Comparison of ENCODE assay signal across 1 cellular context in the genomic region with DNA sequence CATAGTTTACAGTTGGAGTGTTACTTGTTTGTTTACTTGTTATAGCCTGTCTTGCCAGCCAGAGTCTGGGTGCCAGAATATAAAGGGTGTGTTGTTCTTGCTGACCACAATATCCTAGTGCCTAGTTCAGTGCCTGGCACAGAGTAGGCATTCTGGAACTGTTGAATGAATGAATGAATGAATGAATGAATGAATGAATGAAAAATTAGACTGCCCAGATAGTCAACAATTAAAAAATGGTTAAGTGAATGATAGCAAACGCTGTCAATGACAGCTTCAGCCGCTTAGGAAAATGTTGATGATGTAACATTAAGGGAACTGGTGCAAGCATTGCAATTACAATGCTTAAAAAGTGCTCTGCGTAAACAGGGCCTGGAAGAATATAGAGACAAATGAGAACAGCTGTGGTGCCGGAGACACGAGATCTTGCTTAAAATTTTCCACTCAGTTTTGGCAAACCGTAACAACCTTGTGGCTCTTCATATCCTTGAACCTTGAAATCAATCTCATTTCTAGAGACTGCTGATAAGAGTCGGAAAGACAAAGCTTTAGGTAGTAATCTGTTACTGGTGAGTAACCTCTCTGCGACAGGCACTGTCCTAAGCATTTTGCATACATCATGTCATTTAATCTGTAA.
A peak's percentile ranks its signal among the peaks of the same experiment; 100 is the strongest.
TF ChIP-seq lines count a peak whose summit lies in the region.

No MANE protein-coding gene starts in this region.

TF ChIP-seq in HepG2, 621 proteins besides CTCF, POLR2A, EP300 and RAD21 (continued from another document):
- TF ChIP-seq REPIN1 (CRISPR knock-in tag; IDR thresholded peaks at IDR 0.05; ENCODE audit: borderline replicate concordance, low read depth) (no peak), SMAD3 (CRISPR knock-in tag; IDR thresholded peaks at IDR 0.05) (no peak), ZNF644 (CRISPR knock-in tag; IDR thresholded peaks at IDR 0.05; ENCODE audit: low read depth) (no peak), ZFP1 (CRISPR knock-in tag; IDR thresholded peaks at IDR 0.05) (no peak), MXD4 (CRISPR knock-in tag; IDR thresholded peaks at IDR 0.05) (no peak), RBAK (CRISPR knock-in tag; IDR thresholded peaks at IDR 0.05) (no peak), ZNF749 (CRISPR knock-in tag; IDR thresholded peaks at IDR 0.05; ENCODE audit: borderline replicate concordance) (0 out of 2 replicates have a peak, but pooled peaks have one; percentile 25), BRD4 (CRISPR knock-in tag; IDR thresholded peaks at IDR 0.05) (no peak), MLLT10 (CRISPR knock-in tag; IDR thresholded peaks at IDR 0.05) (no peak), ZNF331 (CRISPR knock-in tag; IDR thresholded peaks at IDR 0.05) (no peak), ZFP62 (CRISPR knock-in tag; IDR thresholded peaks at IDR 0.05) (no peak), HNF4A (CRISPR knock-in tag; IDR thresholded peaks at IDR 0.05) (peak; percentile 20; the same call in 1 of the 2 replicates), PTBP1 (IDR thresholded peaks at IDR 0.05; ENCODE audit: low read depth, low read length, poor library complexity, severe bottlenecking) (no peak), ZNF24 (IDR thresholded peaks at IDR 0.05) (peak; percentile 86), TEAD3 (CRISPR knock-in tag; optimal IDR thresholded peaks at IDR 0.05; ENCODE audit: borderline replicate concordance) (no peak), RFXANK (CRISPR knock-in tag; IDR thresholded peaks at IDR 0.05) (no peak), MBD4 (IDR thresholded peaks at IDR 0.05; ENCODE audit: borderline replicate concordance, low read length) (no peak), HOXA3 (CRISPR knock-in tag; IDR thresholded peaks at IDR 0.05) (no peak), SOX6 (IDR thresholded peaks at IDR 0.05) (no peak), SOX6 (CRISPR knock-in tag; IDR thresholded peaks at IDR 0.05) (peak; percentile 59), ESRRA (CRISPR knock-in tag; IDR thresholded peaks at IDR 0.05; ENCODE audit: low read depth) (no peak), ZFP90 (CRISPR knock-in tag; IDR thresholded peaks at IDR 0.05; ENCODE audit: borderline replicate concordance) (no peak), MXI1 (IDR thresholded peaks at IDR 0.05; ENCODE audit: borderline replicate concordance, low read depth, low read length) (no peak), ZNF550 (CRISPR knock-in tag; IDR thresholded peaks at IDR 0.05; ENCODE audit: borderline replicate concordance) (no peak), ZNF180 (CRISPR knock-in tag; IDR thresholded peaks at IDR 0.05; ENCODE audit: borderline replicate concordance, low read depth) (no peak)
- TF ChIP-seq, protein P1, sequence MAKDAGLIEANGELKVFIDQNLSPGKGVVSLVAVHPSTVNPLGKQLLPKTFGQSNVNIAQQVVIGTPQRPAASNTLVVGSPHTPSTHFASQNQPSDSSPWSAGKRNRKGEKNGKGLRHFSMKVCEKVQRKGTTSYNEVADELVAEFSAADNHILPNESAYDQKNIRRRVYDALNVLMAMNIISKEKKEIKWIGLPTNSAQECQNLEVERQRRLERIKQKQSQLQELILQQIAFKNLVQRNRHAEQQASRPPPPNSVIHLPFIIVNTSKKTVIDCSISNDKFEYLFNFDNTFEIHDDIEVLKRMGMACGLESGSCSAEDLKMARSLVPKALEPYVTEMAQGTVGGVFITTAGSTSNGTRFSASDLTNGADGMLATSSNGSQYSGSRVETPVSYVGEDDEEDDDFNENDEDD (CRISPR knock-in tag; IDR thresholded peaks at IDR 0.05; ENCODE audit: borderline replicate concordance), result no peak
- TF ChIP-seq, protein P2, sequence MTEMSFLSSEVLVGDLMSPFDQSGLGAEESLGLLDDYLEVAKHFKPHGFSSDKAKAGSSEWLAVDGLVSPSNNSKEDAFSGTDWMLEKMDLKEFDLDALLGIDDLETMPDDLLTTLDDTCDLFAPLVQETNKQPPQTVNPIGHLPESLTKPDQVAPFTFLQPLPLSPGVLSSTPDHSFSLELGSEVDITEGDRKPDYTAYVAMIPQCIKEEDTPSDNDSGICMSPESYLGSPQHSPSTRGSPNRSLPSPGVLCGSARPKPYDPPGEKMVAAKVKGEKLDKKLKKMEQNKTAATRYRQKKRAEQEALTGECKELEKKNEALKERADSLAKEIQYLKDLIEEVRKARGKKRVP (CRISPR knock-in tag; IDR thresholded peaks at IDR 0.05), result peak in 1 of 2 experiments; percentile 88; a peak in 2 of 4 replicates
- TF ChIP-seq, protein P3, sequence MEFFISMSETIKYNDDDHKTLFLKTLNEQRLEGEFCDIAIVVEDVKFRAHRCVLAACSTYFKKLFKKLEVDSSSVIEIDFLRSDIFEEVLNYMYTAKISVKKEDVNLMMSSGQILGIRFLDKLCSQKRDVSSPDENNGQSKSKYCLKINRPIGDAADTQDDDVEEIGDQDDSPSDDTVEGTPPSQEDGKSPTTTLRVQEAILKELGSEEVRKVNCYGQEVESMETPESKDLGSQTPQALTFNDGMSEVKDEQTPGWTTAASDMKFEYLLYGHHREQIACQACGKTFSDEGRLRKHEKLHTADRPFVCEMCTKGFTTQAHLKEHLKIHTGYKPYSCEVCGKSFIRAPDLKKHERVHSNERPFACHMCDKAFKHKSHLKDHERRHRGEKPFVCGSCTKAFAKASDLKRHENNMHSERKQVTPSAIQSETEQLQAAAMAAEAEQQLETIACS (CRISPR knock-in tag; IDR thresholded peaks at IDR 0.05), result no peak
- TF ChIP-seq, protein P4, sequence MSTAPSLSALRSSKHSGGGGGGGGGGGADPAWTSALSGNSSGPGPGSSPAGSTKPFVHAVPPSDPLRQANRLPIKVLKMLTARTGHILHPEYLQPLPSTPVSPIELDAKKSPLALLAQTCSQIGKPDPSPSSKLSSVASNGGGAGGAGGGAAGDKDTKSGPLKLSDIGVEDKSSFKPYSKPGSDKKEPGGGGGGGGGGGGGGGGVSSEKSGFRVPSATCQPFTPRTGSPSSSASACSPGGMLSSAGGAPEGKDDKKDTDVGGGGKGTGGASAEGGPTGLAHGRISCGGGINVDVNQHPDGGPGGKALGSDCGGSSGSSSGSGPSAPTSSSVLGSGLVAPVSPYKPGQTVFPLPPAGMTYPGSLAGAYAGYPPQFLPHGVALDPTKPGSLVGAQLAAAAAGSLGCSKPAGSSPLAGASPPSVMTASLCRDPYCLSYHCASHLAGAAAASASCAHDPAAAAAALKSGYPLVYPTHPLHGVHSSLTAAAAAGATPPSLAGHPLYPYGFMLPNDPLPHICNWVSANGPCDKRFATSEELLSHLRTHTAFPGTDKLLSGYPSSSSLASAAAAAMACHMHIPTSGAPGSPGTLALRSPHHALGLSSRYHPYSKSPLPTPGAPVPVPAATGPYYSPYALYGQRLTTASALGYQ (CRISPR knock-in tag; IDR thresholded peaks at IDR 0.05), result no peak
- TF ChIP-seq, protein P5, sequence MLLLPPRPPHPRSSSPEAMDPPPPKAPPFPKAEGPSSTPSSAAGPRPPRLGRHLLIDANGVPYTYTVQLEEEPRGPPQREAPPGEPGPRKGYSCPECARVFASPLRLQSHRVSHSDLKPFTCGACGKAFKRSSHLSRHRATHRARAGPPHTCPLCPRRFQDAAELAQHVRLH (CRISPR knock-in tag; IDR thresholded peaks at IDR 0.05; ENCODE audit: borderline replicate concordance, low read depth), result no peak
TF ChIP-seq in HepG2: peak in this region for 9.
